In the genomic region with DNA sequence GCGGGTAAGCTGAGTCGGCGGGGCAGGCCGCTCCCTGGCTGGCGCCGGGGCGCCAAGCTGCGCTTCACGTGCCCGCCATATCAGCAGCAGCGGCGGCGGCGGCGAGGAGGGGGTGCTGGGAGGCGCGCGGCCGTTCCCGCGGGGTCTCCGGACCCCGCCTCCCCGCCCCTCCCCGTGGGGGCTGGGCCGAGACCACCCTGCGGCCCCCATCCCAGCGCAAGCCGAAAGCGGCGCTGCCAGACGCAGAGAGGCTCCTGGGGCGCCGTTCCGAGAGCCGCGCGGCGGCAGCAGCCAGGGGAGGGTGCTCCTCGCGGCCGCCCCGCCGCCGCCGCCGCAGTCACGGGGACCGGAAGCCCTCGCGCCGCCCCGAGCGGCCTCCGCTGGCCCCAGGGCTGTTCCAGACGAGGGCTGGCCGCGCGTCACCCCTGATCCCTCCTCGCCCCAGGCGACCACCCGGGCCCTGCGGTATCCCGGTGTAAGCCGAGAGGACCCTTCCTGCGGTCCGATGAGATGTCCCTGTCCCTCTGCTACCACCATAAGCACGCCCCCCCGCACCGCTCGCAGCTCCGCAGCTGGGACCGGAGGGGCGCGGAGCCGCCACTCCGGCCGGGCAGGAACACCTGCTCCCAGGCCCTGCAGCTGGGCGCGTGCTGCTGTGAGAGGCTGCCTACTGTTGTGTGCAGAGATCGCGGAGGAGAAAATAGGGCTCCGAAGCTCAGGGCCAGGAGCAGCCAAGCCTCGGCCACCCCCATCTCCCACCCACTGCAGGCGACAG, we compare ENCODE assay signal across 8 cellular contexts. TPM values are rescaled to one million over a fixed set of nuclear protein-coding genes. Genes with fewer than 3 reads are reported as not detected.
DNase-seq lines count a peak whose midpoint lies in the region; ATAC-seq lines count a peak whose summit lies in the region.

No MANE protein-coding gene starts in this region.

- H3K4me3 ChIP-seq in BLaER1: peak overlapping the region; percentile 69

- H3K36me3 Mint-ChIP-seq in stimulated activated effector memory CD8-positive, alpha-beta T cell treated with anti-CD3 and anti-CD28 coated beads, Interleukin-12 subunit alpha, Interleukin-12 subunit beta, amount 100 ng/mL, for 72 hours: peaks cover 5% of the 10 kb centered on the region

- peaks cover 6% of the 10 kb centered on the region for H3K4me1 Mint-ChIP-seq in stimulated activated effector memory CD8-positive, alpha-beta T cell treated with anti-CD3 and anti-CD28 coated beads, Interleukin-12 subunit alpha, Interleukin-12 subunit beta, amount 100 ng/mL, for 72 hours

- H4K20me1 ChIP-seq in BLaER1: peaks cover 93% of the 10 kb centered on the region

- DNase-seq in NAMALWA (ENCODE audit: low spot score): peak; percentile 73
- DNase-seq in anterior cingulate cortex (lab: John Stamatoyannopoulos, UW): peak in 30 of 58 donors; percentile 2 to 59 (median 24)
- DNase-seq in iris pigment epithelial cell (ENCODE audit: low read depth): peak; percentile 51
- peak; percentile 27 to 66 for DNase-seq in stimulated activated effector memory CD8-positive, alpha-beta T cell treated with anti-CD3 and anti-CD28 coated beads, Interleukin-12 subunit alpha, Interleukin-12 subunit beta, amount 100 ng/mL, for 72 hours (ENCODE audit: low spot score in 2 of 2)
- no peak for DNase-seq in A172 (ENCODE audit: low spot score)
- DNase-seq in SKM-1 treated with dmso at 0.1 percent for 144 hours (lab: John Stamatoyannopoulos, UW; ENCODE audit: unreplicated experiment): no peak

- peak overlapping the region; percentile 77 for H3K9ac ChIP-seq in BLaER1

- H3K4me3 Mint-ChIP-seq in stimulated activated effector memory CD8-positive, alpha-beta T cell treated with anti-CD3 and anti-CD28 coated beads, Interleukin-12 subunit alpha, Interleukin-12 subunit beta, amount 100 ng/mL, for 72 hours: peak overlapping the region; percentile 83

- H3K9me3 ChIP-seq in BLaER1: peaks cover 76% of the 10 kb centered on the region

- H3K4me2 ChIP-seq in BLaER1: peak overlapping the region; percentile 89

- peak overlapping the region; percentile 72 for H3K27ac Mint-ChIP-seq in stimulated activated effector memory CD8-positive, alpha-beta T cell treated with anti-CD3 and anti-CD28 coated beads, Interleukin-12 subunit alpha, Interleukin-12 subunit beta, amount 100 ng/mL, for 72 hours

- H3K27ac ChIP-seq in BLaER1: peak overlapping the region; percentile 84

- H3K36me3 ChIP-seq in BLaER1: peaks cover 9% of the 10 kb centered on the region; the same call in 1 of the 2 replicates

- H3K9me3 Mint-ChIP-seq in stimulated activated effector memory CD8-positive, alpha-beta T cell treated with anti-CD3 and anti-CD28 coated beads, Interleukin-12 subunit alpha, Interleukin-12 subunit beta, amount 100 ng/mL, for 72 hours: no peaks in the 10 kb centered on the region

- peaks cover 16% of the 10 kb centered on the region for H3K27me3 ChIP-seq in BLaER1

- peak; percentile 36 for ATAC-seq in GM18867 (IDR thresholded peaks at IDR 0.05; ENCODE audit: unreplicated experiment)
- ATAC-seq in stimulated activated effector memory CD8-positive, alpha-beta T cell treated with anti-CD3 and anti-CD28 coated beads, Interleukin-12 subunit alpha, Interleukin-12 subunit beta, amount 100 ng/mL, for 72 hours: peak; percentile 60

- H3K4me1 ChIP-seq in BLaER1: peaks cover 73% of the 10 kb centered on the region

RNA-seq across cellular contexts. Expression of gene BCOR, which starts 7.4 kb away (rescaled TPM):
- total RNA-seq in A172 (2014; rRNA removed; shearing (Covaris generic)): 10.9 and 20.5 TPM in 2 replicates

Comparison
In these comparisons a context has a peak if more than half of its experiments do, and no peak if none do; other contexts are left out.
1. DNase-seq: peak in NAMALWA (single experiment), anterior cingulate cortex (30 of 58), iris pigment epithelial cell (single experiment) and stimulated activated effector memory CD8-positive, alpha-beta T cell treated with anti-CD3 and anti-CD28 coated beads, Interleukin-12 subunit alpha, Interleukin-12 subunit beta, amount 100 ng/mL, for 72 hours (2 of 2); none in A172 (single experiment) and SKM-1 treated with dmso at 0.1 percent for 144 hours (single experiment).